13 cellular contexts compared by ENCODE assay signal in genomic region chr16:23132921-23133532, GRCh38. TPM values are rescaled to one million over a fixed set of nuclear protein-coding genes. Genes with fewer than 3 reads are reported as not detected.
DNase-seq lines count a peak whose midpoint lies in the region; ATAC-seq and TF ChIP-seq lines count a peak whose summit lies in the region.
"Had no signal": no experiment of that assay in that cellular context is flagged by ENCODE, and none has a peak within 500 bp of the region (broad histone marks: within the 10 kb centered on the region; RNA-seq: fewer than 3 reads in every experiment).

No MANE protein-coding gene starts in this region.

- H3K36me3 Mint-ChIP-seq in brain: peaks cover 15% of the 10 kb centered on the region

- H3K36me3 ChIP-seq in gastrocnemius medialis: no peaks in the 10 kb centered on the region

- H3K4me1 Mint-ChIP-seq in brain: peaks cover 50% of the 10 kb centered on the region

- 34% methylated on average over 8 of the region's 8 CpGs for WGBS in right cardiac atrium

- H3K27me3 Mint-ChIP-seq in brain: peaks cover 3% of the 10 kb centered on the region

- no peaks in the 10 kb centered on the region for H3K27me3 ChIP-seq in right cardiac atrium (ENCODE audit: control insufficient read depth, insufficient read depth)
- no peaks in the 10 kb centered on the region for H3K27me3 ChIP-seq in gastrocnemius medialis

- TF ChIP-seq CTCF in brain (conservative IDR thresholded peaks at IDR 0.05) (no peak), gastrocnemius medialis (IDR thresholded peaks at IDR 0.05 in 4 of 5, conservative IDR thresholded peaks at IDR 0.05 in 1 of 5) (no peak)

- intact Hi-C loops in right cardiac atrium (cut with DNase I) (loop anchor here in 1 of 4 donors (10.0 kb wide), 1 partner anchor 48 kb away; no protein-coding TSS in a partner anchor), gastrocnemius medialis (cut with DNase I; ENCODE audit: low total_unique reads) (no loop called here)

- peak overlapping the region; percentile 28 to 76 (median 48) for H3K4me3 Mint-ChIP-seq in brain

- in situ Hi-C loops in gastrocnemius medialis (cut with MboI; ENCODE audit: low sequenced_read_pairs in 4 of 4): no loop called here

- peak overlapping the region in 4 of 5 experiments; percentile 58 to 96 (median 69) for H3K27ac Mint-ChIP-seq in brain

- H3K9me3 ChIP-seq in right cardiac atrium (ENCODE audit: control insufficient read depth, low read length): no peaks in the 10 kb centered on the region
- H3K9me3 ChIP-seq in gastrocnemius medialis: no peaks in the 10 kb centered on the region

- peak; percentile 73 to 85 for ATAC-seq in right cardiac atrium
- peak; percentile 30 to 51 for ATAC-seq in gastrocnemius medialis
- no peak for ATAC-seq in HG02938 (IDR thresholded peaks at IDR 0.05; ENCODE audit: unreplicated experiment)
- ATAC-seq in HG03280 (IDR thresholded peaks at IDR 0.05; ENCODE audit: unreplicated experiment): no peak
- ATAC-seq in GM21423 (IDR thresholded peaks at IDR 0.05; ENCODE audit: unreplicated experiment): no peak

- H3K4me3 ChIP-seq in right cardiac atrium (ENCODE audit: low read length) (peak overlapping the region; percentile 8), gastrocnemius medialis (peak overlapping the region; percentile 14 to 46 (median 20))
- H3K4me3 ChIP-seq: PC-9 had no signal

- H3K4me1 ChIP-seq in right cardiac atrium (ENCODE audit: control insufficient read depth, insufficient read depth, low read length) (peaks cover 13% of the 10 kb centered on the region), gastrocnemius medialis (peaks cover 34 to 47% of the 10 kb centered on the region in 2 donors)

- TF ChIP-seq POLR2A in gastrocnemius medialis (IDR thresholded peaks at IDR 0.05): no peak

- peaks cover 7 to 24% (median 8%) of the 10 kb centered on the region in 5 experiments for H3K9me3 Mint-ChIP-seq in brain

- peak overlapping the region; percentile 83 for H3K27ac ChIP-seq in right cardiac atrium (ENCODE audit: low read length)
- H3K27ac ChIP-seq in gastrocnemius medialis: peak overlapping the region; percentile 63 to 78 (median 76)
- H3K27ac ChIP-seq: PC-9 had no signal

- DNase-seq in Ammon's horn (ENCODE audit: low spot score): peak; percentile 71
- peak; percentile 29 to 70 (median 66) for DNase-seq in right cardiac atrium
- DNase-seq in gastrocnemius medialis: no peak
- no peak for DNase-seq in NCI-H2196 (lab: John Stamatoyannopoulos, UW; ENCODE audit: unreplicated experiment)
- DNase-seq: activated naive CD4-positive, alpha-beta T cell treated with Interleukin-2 at 50 U/mL for 16 hours; mesendoderm; MV-4-11; PC-9; stimulated activated CD4-positive, alpha-beta T cell treated with anti-CD3 and anti-CD28 coated beads, Interleukin-4, amount 100 ng/mL, for 1 hour had no signal

RNA-seq across cellular contexts. Expression of gene USP31, which starts 16.2 kb away (rescaled TPM):
- 4.3 TPM for polyA plus RNA-seq in brain (ENCODE audit: insufficient read depth, low read depth, low replicate concordance)
- total RNA-seq in right cardiac atrium: 10 to 100 TPM; 34.3 to 44.0 (median 37.3) TPM
- polyA plus RNA-seq in right cardiac atrium: 12.8 TPM
- total RNA-seq in gastrocnemius medialis: 10 to 100 TPM; 13.2 to 23.3 (median 18.7) TPM

RNA-seq across cellular contexts. Expression of gene SCNN1G, which starts 49.5 kb away (rescaled TPM):
- polyA plus RNA-seq in brain (ENCODE audit: insufficient read depth, low read depth, low replicate concordance): not detected
- total RNA-seq in right cardiac atrium: not detected
- polyA plus RNA-seq in right cardiac atrium: 0.05 TPM
- total RNA-seq in gastrocnemius medialis: under 1 TPM in 1 of 4 donors, not detected in 3; 0.58 TPM
- total RNA-seq: PC-9 had no signal

Comparison
In these comparisons a context has a peak if more than half of its experiments do, and no peak if none do; other contexts are left out.
1. DNase-seq: peak in Ammon's horn (single experiment) and right cardiac atrium (3 of 3); none in gastrocnemius medialis (0 of 2) and NCI-H2196 (single experiment).
2. ATAC-seq: peak in right cardiac atrium (2 of 2) and gastrocnemius medialis (2 of 2); none in HG02938 (single experiment), HG03280 (single experiment) and GM21423 (single experiment).